1 cellular context compared by ENCODE assay signal in genomic region chr10:30396708-30397107, GRCh38.
A peak's percentile ranks its signal among the peaks of the same experiment; 100 is the strongest.
TF ChIP-seq lines count a peak whose summit lies in the region.

No MANE protein-coding gene starts in this region.

TF ChIP-seq in K562, 482 proteins besides CTCF, POLR2A, EP300 and RAD21:
- TF ChIP-seq ZBTB40 (IDR thresholded peaks at IDR 0.05), result 0 out of 2 replicates have a peak, but pooled peaks have one; percentile 15
- no peak for TF ChIP-seq ZBTB40 (CRISPR knock-in tag; IDR thresholded peaks at IDR 0.05)
- TF ChIP-seq TAL1 (IDR thresholded peaks at IDR 0.05), result peak; percentile 12; the same call in 1 of the 2 replicates
- peak; percentile 55 for TF ChIP-seq DPF2 (IDR thresholded peaks at IDR 0.05)
- no peak for TF ChIP-seq CBX2 (IDR thresholded peaks at IDR 0.05; ENCODE audit: insufficient read depth, low read length, poor library complexity, severe bottlenecking)
- TF ChIP-seq ZC3H4 (CRISPR knock-in tag; IDR thresholded peaks at IDR 0.05; ENCODE audit: borderline replicate concordance), result no peak
- peak; percentile 53; the same call in 1 of the 2 replicates for TF ChIP-seq ARID1B (IDR thresholded peaks at IDR 0.05)
- TF ChIP-seq KDM1A (IDR thresholded peaks at IDR 0.05), result peak in 1 of 2 experiments; percentile 37; a peak in 1 of 4 replicates
- TF ChIP-seq CBFA2T3 (IDR thresholded peaks at IDR 0.05), result peak; percentile 30; the same call in 1 of the 2 replicates
- TF ChIP-seq ZNF395 (CRISPR knock-in tag; IDR thresholded peaks at IDR 0.05), result no peak
- no peak for TF ChIP-seq COPS2 (conservative IDR thresholded peaks at IDR 0.05)
- peak; percentile 70; the same call in 1 of the 2 replicates for TF ChIP-seq ZBTB26 (CRISPR knock-in tag; IDR thresholded peaks at IDR 0.05)
- TF ChIP-seq EGR1 (conservative IDR thresholded peaks at IDR 0.05), result peak; percentile 43; the same call in 1 of the 2 replicates
- TF ChIP-seq TCF3 (CRISPR knock-in tag; IDR thresholded peaks at IDR 0.05), result no peak
- no peak for TF ChIP-seq ETV1 (tag; conservative IDR thresholded peaks at IDR 0.05; ENCODE audit: low read depth)
- 0 out of 4 replicates have a peak, but pooled peaks of 1 of the 2 experiments have one; percentile 21 for TF ChIP-seq NRF1 (conservative IDR thresholded peaks at IDR 0.05 in 1 of 2, IDR thresholded peaks at IDR 0.05 in 1 of 2)
- TF ChIP-seq ZBTB2 (IDR thresholded peaks at IDR 0.05), result no peak
- TF ChIP-seq CHD7 (IDR thresholded peaks at IDR 0.05; ENCODE audit: low read depth, low read length), result no peak
- TF ChIP-seq CCNT2 (IDR thresholded peaks at IDR 0.05; ENCODE audit: borderline replicate concordance, extremely low read depth, insufficient read length, low read depth, low read length), result no peak
- TF ChIP-seq NFE2L1 (tag; IDR thresholded peaks at IDR 0.05; ENCODE audit: borderline replicate concordance, low read depth), result no peak
- TF ChIP-seq MNT (conservative IDR thresholded peaks at IDR 0.05), result peak in 1 of 2 experiments; percentile 39; a peak in 1 of 4 replicates
